In genomic region chr6:121759370-121759769, GRCh38 we compare ENCODE assay signal across 16 cellular contexts.
DNase-seq lines count a peak whose midpoint lies in the region; ATAC-seq and TF ChIP-seq lines count a peak whose summit lies in the region.
"Had no signal": no experiment of that assay in that cellular context is flagged by ENCODE, and none has a peak within 500 bp of the region (broad histone marks: within the 10 kb centered on the region; RNA-seq: fewer than 3 reads in every experiment).

No MANE protein-coding gene starts in this region.

- H3K4me3 ChIP-seq in osteoblast (ENCODE audit: insufficient read depth, low read length) = no peak overlapping the region
- H3K4me3 ChIP-seq in transverse colon = no peak overlapping the region
- no peak overlapping the region for H3K4me3 ChIP-seq in esophagus muscularis mucosa

- peaks cover 4% of the 10 kb centered on the region for H3K4me1 ChIP-seq in osteoblast (ENCODE audit: insufficient read depth, low read length)
- H3K4me1 ChIP-seq in transverse colon = no peaks in the 10 kb centered on the region
- H3K4me1 ChIP-seq in esophagus muscularis mucosa = no peaks in the 10 kb centered on the region
- H3K4me1 ChIP-seq: BE2C had no signal

- no peak overlapping the region for H3K4me2 ChIP-seq in osteoblast (ENCODE audit: insufficient read depth, low read length)

- H3K36me3 ChIP-seq in osteoblast (ENCODE audit: insufficient read depth, low read length) (no peaks in the 10 kb centered on the region), transverse colon (no peaks in the 10 kb centered on the region), esophagus muscularis mucosa (no peaks in the 10 kb centered on the region)
- H3K36me3 ChIP-seq: BE2C had no signal

- intact Hi-C loops in transverse colon (cut with DNase I; ENCODE audit: low total_unique reads) = no loop called here
- intact Hi-C loops in esophagus muscularis mucosa (cut with DNase I) = no loop called here

- no peak overlapping the region for H2AFZ ChIP-seq in osteoblast (ENCODE audit: low read length)

- peak; percentile 86 for ATAC-seq in GM18868 (IDR thresholded peaks at IDR 0.05; ENCODE audit: unreplicated experiment)
- ATAC-seq in HG02678 (IDR thresholded peaks at IDR 0.05; ENCODE audit: unreplicated experiment) = peak; percentile 70
- peak; percentile 70 for ATAC-seq in HG03520 (IDR thresholded peaks at IDR 0.05; ENCODE audit: unreplicated experiment)
- ATAC-seq: HCT116, left ventricle myocardium superior had no signal

- H4K20me1 ChIP-seq in osteoblast (ENCODE audit: insufficient read depth, low read length) = no peaks in the 10 kb centered on the region

- peak; percentile 43 for DNase-seq in osteoblast (ENCODE audit: insufficient read length, low spot score, missing footprints)
- no peak for DNase-seq in GM19240 (ENCODE audit: insufficient read length, low spot score)
- no peak for DNase-seq in transverse colon
- DNase-seq in esophagus muscularis mucosa (ENCODE audit: extremely low spot score) = no peak
- DNase-seq: activated B cell treated with CpG ODN at 0.5 μM for 24 hours; activated CD8-positive, alpha-beta memory T cell treated with anti-CD3 and anti-CD28 coated beads, Interleukin-2, amount 50 U/mL, for 4 hours; activated naive CD4-positive, alpha-beta T cell treated with anti-CD3 and anti-CD28 coated beads, Interleukin-2, amount 50 U/mL, for 16 hours; BE2C; DMS53; left ventricle myocardium superior; naive B cell; NCI-H1092 treated with DMSO at 0.1 percent for 48 hours had no signal

- H3K27ac ChIP-seq in osteoblast (ENCODE audit: low read depth, low read length) (no peak overlapping the region), transverse colon (no peak overlapping the region), esophagus muscularis mucosa (replicated peaks in 1 of 4) (no peak overlapping the region)

- no peak for TF ChIP-seq POLR2A in transverse colon (IDR thresholded peaks at IDR 0.05)
- no peak for TF ChIP-seq POLR2A in esophagus muscularis mucosa (IDR thresholded peaks at IDR 0.05; ENCODE audit: low read depth)

- H3K9me3 ChIP-seq in osteoblast (ENCODE audit: low read depth, low read length) (no peaks in the 10 kb centered on the region), transverse colon (no peaks in the 10 kb centered on the region), esophagus muscularis mucosa (no peaks in the 10 kb centered on the region)
- H3K9me3 ChIP-seq: BE2C had no signal

- WGBS in transverse colon (ENCODE audit: low coverage in 1 of 2), 2 donors = 54% methylated on average over 1 of the region's 1 CpG; no CpG with 5 or more reads in 1 of the 2 donors
- WGBS in esophagus muscularis mucosa = 70% methylated on average over 1 of the region's 1 CpG

- no peak for TF ChIP-seq CTCF in osteoblast (IDR thresholded peaks at IDR 0.05; ENCODE audit: extremely low read depth, low read depth, low read length)
- no peak for TF ChIP-seq CTCF in transverse colon (IDR thresholded peaks at IDR 0.05)
- TF ChIP-seq CTCF in esophagus muscularis mucosa (IDR thresholded peaks at IDR 0.05) = no peak

- no peaks in the 10 kb centered on the region for H3K79me2 ChIP-seq in osteoblast (ENCODE audit: insufficient read depth, low read length)

- H3K27me3 ChIP-seq in osteoblast (ENCODE audit: insufficient read depth, low read length) (no peaks in the 10 kb centered on the region), transverse colon (no peaks in the 10 kb centered on the region), esophagus muscularis mucosa (no peaks in the 10 kb centered on the region)
- H3K27me3 ChIP-seq: BE2C had no signal

- in situ Hi-C loops in transverse colon (cut with MboI; ENCODE audit: low pct_ligation_motif_present in 1 of 4, low pct_unique_long_range_greater_than_20kb in 1 of 4, low sequenced_read_pairs in 3 of 4) = no loop called here

- no peak for TF ChIP-seq EP300 in transverse colon (IDR thresholded peaks at IDR 0.05; ENCODE audit: low read depth)
- TF ChIP-seq EP300 in esophagus muscularis mucosa (IDR thresholded peaks at IDR 0.05) = no peak
